Comparison of ENCODE assay signal across 24 cellular contexts in the genomic region with DNA sequence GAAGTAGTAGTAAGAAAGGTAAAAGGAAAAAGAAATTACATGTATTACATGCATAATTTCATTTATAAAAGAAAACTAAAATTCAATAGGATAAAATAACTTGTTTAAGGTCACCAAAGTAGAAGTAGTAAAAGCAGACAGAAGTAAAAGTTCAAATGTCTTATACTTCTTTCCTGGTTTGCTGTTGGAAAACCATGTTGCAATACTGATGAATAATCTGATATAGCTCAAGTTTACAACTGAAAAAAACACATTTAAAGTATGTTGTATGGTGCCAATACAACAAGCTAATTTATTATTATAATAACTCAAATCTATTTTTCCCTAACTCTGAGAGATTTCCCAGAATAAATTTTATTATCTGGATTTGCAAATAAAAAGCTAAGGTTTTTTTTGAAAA.
"Had no signal": no experiment of that assay in that cellular context is flagged by ENCODE, and none has a peak within 500 bp of the region (broad histone marks: within the 10 kb centered on the region; RNA-seq: fewer than 3 reads in every experiment).

No MANE protein-coding gene starts in this region.

- H3K4me3 Mint-ChIP-seq: activated CD8-positive, alpha-beta T cell treated with anti-CD3 and anti-CD28 coated beads, Interleukin-2, amount 10 ng/mL, durations not matched to agents 7 days and 5 days; activated naive CD4-positive, alpha-beta T cell treated with anti-CD3 and anti-CD28 coated beads, Interleukin-2, amount 50 U/mL, for 24 hours; activated T-helper 1 cell treated with anti-CD3 and anti-CD28 coated beads, Interleukin-12 subunit alpha, Interleukin-12 subunit beta, Interleukin-2, Interleukin-4 antibody, amounts not matched to agents 30 ng/mL and 10 ng/mL and 1 ng/mL, durations not matched to agents 14 hours and 24 hours and 36 hours; natural killer cell treated with Interleukin-12 subunit alpha and Interleukin-12 subunit beta and Interleukin-15 and Interleukin-18, amount 100 ng/mL, for 72 hours; stimulated activated effector memory CD8-positive, alpha-beta T cell treated with anti-CD3 and anti-CD28 coated beads, Interleukin-12 subunit alpha, Interleukin-12 subunit beta, amount 100 ng/mL, for 72 hours had no signal

- H3K27me3 ChIP-seq: ascending aorta, brain microvascular endothelial cell, colonic mucosa, dorsolateral prefrontal cortex, esophagus muscularis mucosa, neutrophil, pancreas, transverse colon had no signal

- H3K4me1 Mint-ChIP-seq: activated naive CD4-positive, alpha-beta T cell treated with anti-CD3 and anti-CD28 coated beads, Interleukin-2, amount 50 U/mL, for 24 hours; stimulated activated effector memory CD8-positive, alpha-beta T cell treated with anti-CD3 and anti-CD28 coated beads, Interleukin-12 subunit alpha, Interleukin-12 subunit beta, amount 100 ng/mL, for 72 hours had no signal

- H3K4me3 ChIP-seq: ascending aorta, colonic mucosa, dorsolateral prefrontal cortex, esophagus muscularis mucosa, pancreas, psoas muscle, transverse colon had no signal

- DNase-seq: activated CD4-positive, alpha-beta T cell treated with anti-CD3 and anti-CD28 coated beads, Interleukin-2, amount 50 U/mL, for 1 hour; activated CD8-positive, alpha-beta T cell treated with anti-CD3 and anti-CD28 coated beads, Interleukin-2, amount 10 ng/mL, durations not matched to agents 7 days and 5 days; activated gamma-delta T cell; brain microvascular endothelial cell; central memory CD4-positive, alpha-beta T cell; colonic mucosa; dorsolateral prefrontal cortex; foreskin melanocyte; left ventricle myocardium superior; midbrain; pancreas; psoas muscle; right cardiac atrium; stimulated activated CD4-positive, alpha-beta T cell treated with anti-CD3 and anti-CD28 coated beads, Interleukin-12 subunit alpha, Interleukin-12 subunit beta, amount 100 ng/mL, for 4 hours; transverse colon had no signal

- H3K9me3 ChIP-seq: ascending aorta, colonic mucosa, esophagus muscularis mucosa, neutrophil, pancreas, psoas muscle, transverse colon had no signal

- H3K9me3 Mint-ChIP-seq: activated naive CD4-positive, alpha-beta T cell treated with anti-CD3 and anti-CD28 coated beads, Interleukin-2, amount 50 U/mL, for 24 hours; activated T-helper 1 cell treated with anti-CD3 and anti-CD28 coated beads, Interleukin-12 subunit alpha, Interleukin-12 subunit beta, Interleukin-2, Interleukin-4 antibody, amounts not matched to agents 30 ng/mL and 10 ng/mL and 1 ng/mL, durations not matched to agents 14 hours and 24 hours and 36 hours; natural killer cell treated with Interleukin-12 subunit alpha and Interleukin-12 subunit beta and Interleukin-15 and Interleukin-18, amount 100 ng/mL, for 72 hours; stimulated activated effector memory CD8-positive, alpha-beta T cell treated with anti-CD3 and anti-CD28 coated beads, Interleukin-12 subunit alpha, Interleukin-12 subunit beta, amount 100 ng/mL, for 72 hours had no signal

- H3K27me3 Mint-ChIP-seq: activated naive CD4-positive, alpha-beta T cell treated with anti-CD3 and anti-CD28 coated beads, Interleukin-2, amount 50 U/mL, for 24 hours; natural killer cell treated with Interleukin-12 subunit alpha and Interleukin-12 subunit beta and Interleukin-15 and Interleukin-18, amount 100 ng/mL, for 72 hours had no signal

- H3K4me1 ChIP-seq: ascending aorta, colonic mucosa, esophagus muscularis mucosa, psoas muscle, transverse colon had no signal

- H3K27ac ChIP-seq: ascending aorta, brain microvascular endothelial cell, colonic mucosa, esophagus muscularis mucosa, neutrophil, pancreas, psoas muscle, transverse colon, VCaP had no signal

- ATAC-seq: activated CD4-positive, CD25-positive, alpha-beta regulatory T cell treated with anti-CD3 and anti-CD28 coated beads, Interleukin-2, amount 50 U/mL, for 24 hours; activated CD8-positive, alpha-beta T cell treated with anti-CD3 and anti-CD28 coated beads, Interleukin-2, amount 10 ng/mL, durations not matched to agents 7 days and 5 days; left ventricle myocardium superior; natural killer cell treated with Interleukin-12 subunit alpha and Interleukin-12 subunit beta and Interleukin-15 and Interleukin-18, amount 100 ng/mL, for 72 hours; pancreas; psoas muscle; right cardiac atrium; stimulated activated effector memory CD8-positive, alpha-beta T cell treated with anti-CD3 and anti-CD28 coated beads, Interleukin-12 subunit alpha, Interleukin-12 subunit beta, amount 100 ng/mL, for 72 hours had no signal

- H3K27ac Mint-ChIP-seq: activated CD8-positive, alpha-beta T cell treated with anti-CD3 and anti-CD28 coated beads, Interleukin-2, amount 10 ng/mL, durations not matched to agents 7 days and 5 days; activated T-helper 1 cell treated with anti-CD3 and anti-CD28 coated beads, Interleukin-12 subunit alpha, Interleukin-12 subunit beta, Interleukin-2, Interleukin-4 antibody, amounts not matched to agents 30 ng/mL and 10 ng/mL and 1 ng/mL, durations not matched to agents 14 hours and 24 hours and 36 hours; natural killer cell treated with Interleukin-12 subunit alpha and Interleukin-12 subunit beta and Interleukin-15 and Interleukin-18, amount 100 ng/mL, for 72 hours; stimulated activated effector memory CD8-positive, alpha-beta T cell treated with anti-CD3 and anti-CD28 coated beads, Interleukin-12 subunit alpha, Interleukin-12 subunit beta, amount 100 ng/mL, for 72 hours had no signal
